8 cellular contexts compared by ENCODE assay signal in the genomic region with DNA sequence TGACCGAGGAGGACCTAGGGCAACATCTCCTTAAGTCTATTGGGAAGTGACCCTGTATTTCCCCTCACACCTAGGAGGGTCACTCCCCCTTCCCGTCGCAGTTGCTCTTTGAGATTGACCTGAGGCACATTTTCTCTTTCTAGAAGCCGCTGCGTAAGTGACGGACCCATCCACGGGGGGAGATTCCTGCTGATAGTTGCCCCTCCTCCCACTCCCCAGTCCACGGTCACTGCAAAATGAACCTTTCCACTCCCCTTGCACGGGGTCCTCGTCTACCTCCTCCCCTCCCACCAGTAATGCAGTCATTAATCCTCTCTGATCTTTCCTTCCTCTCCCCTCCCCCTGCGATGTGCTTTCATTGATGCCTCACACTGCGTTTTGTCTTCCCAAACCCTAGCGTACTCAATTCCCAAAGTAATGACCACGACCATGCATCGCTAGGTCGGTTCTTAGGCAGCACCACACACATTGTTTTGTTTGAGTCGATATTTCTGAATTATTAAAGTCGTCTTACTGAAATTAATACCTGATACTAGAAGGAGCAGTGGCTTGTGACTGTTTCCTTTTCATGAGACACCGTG. TPM values are rescaled to one million over a fixed set of nuclear protein-coding genes. Genes with fewer than 3 reads are reported as not detected.
DNase-seq lines count a peak whose midpoint lies in the region; ATAC-seq, FAIRE-seq and TF ChIP-seq lines count a peak whose summit lies in the region.

No MANE protein-coding gene starts in this region.

- H3K9me3 Mint-ChIP-seq in activated T-cell treated with anti-CD3 and anti-CD28 coated beads, Interleukin-2, amount 50 U/mL, for 72 hours: no peaks in the 10 kb centered on the region
- H3K9me3 Mint-ChIP-seq in neural crest cell: no peaks in the 10 kb centered on the region

- DNase-seq in BE2C (peak; percentile 57), NCI-H345 treated with DMSO at 0.1 percent for 48 hours (lab: John Stamatoyannopoulos, UW; ENCODE audit: unreplicated experiment) (peak; percentile 33), frontal cortex (ENCODE audit: low spot score in 2 of 2) (peak; percentile 10 to 22), neural crest cell (ENCODE audit: low read depth, low spot score) (peak; percentile 40)
- peak; percentile 23 to 39 for DNase-seq in activated T-cell treated with anti-CD3 and anti-CD28 coated beads, Interleukin-2, amount 50 U/mL, for 72 hours

- H3K4me3 Mint-ChIP-seq in activated T-cell treated with anti-CD3 and anti-CD28 coated beads, Interleukin-2, amount 50 U/mL, for 72 hours: peak overlapping the region; percentile 97 to 99
- peak overlapping the region; percentile 99 for H3K4me3 Mint-ChIP-seq in neural crest cell

- H3K4me1 ChIP-seq in BE2C (0 out of 2 replicates have a peak, but pooled peaks cover 3% of the 10 kb centered on the region), urinary bladder (ENCODE audit: insufficient read depth) (no peaks in the 10 kb centered on the region)

- no peaks in the 10 kb centered on the region; the same call in 1 of the 2 replicates for H3K36me3 ChIP-seq in BE2C
- H3K36me3 ChIP-seq in urinary bladder (ENCODE audit: insufficient read depth): no peaks in the 10 kb centered on the region

- H3K27ac Mint-ChIP-seq in activated T-cell treated with anti-CD3 and anti-CD28 coated beads, Interleukin-2, amount 50 U/mL, for 72 hours: peak overlapping the region; percentile 94
- H3K27ac Mint-ChIP-seq in neural crest cell (ENCODE audit: unreplicated experiment): peak overlapping the region; percentile 97

- peaks cover 43% of the 10 kb centered on the region for H3K4me1 Mint-ChIP-seq in activated T-cell treated with anti-CD3 and anti-CD28 coated beads, Interleukin-2, amount 50 U/mL, for 72 hours (ENCODE audit: low read depth)
- H3K4me1 Mint-ChIP-seq in neural crest cell: peaks cover 52% of the 10 kb centered on the region

- H3K27ac ChIP-seq in urinary bladder (ENCODE audit: low read depth): peak overlapping the region; percentile 98

- ATAC-seq in GM18873 (IDR thresholded peaks at IDR 0.05; ENCODE audit: low FRiP score, unreplicated experiment): peak; percentile 28
- peak; percentile 21 for ATAC-seq in HG03097 (IDR thresholded peaks at IDR 0.05; ENCODE audit: low FRiP score, unreplicated experiment)
- ATAC-seq in activated T-cell treated with anti-CD3 and anti-CD28 coated beads, Interleukin-2, amount 50 U/mL, for 72 hours (replicated peaks in 1 of 2): peak; percentile 24 to 41

- no peaks in the 10 kb centered on the region for H3K27me3 ChIP-seq in BE2C

- peak overlapping the region; percentile 93 for H3K4me3 ChIP-seq in BE2C (ENCODE audit: low read depth, low read length)
- H3K4me3 ChIP-seq in urinary bladder (ENCODE audit: low read depth, low read length): peak overlapping the region; percentile 81

- H3K27me3 Mint-ChIP-seq in activated T-cell treated with anti-CD3 and anti-CD28 coated beads, Interleukin-2, amount 50 U/mL, for 72 hours (ENCODE audit: low read depth): peaks cover 25% of the 10 kb centered on the region
- H3K27me3 Mint-ChIP-seq in neural crest cell (ENCODE audit: low read depth): no peaks in the 10 kb centered on the region

- no peak for FAIRE-seq in frontal cortex (lab: Jason Lieb, UNC)

- WGBS in urinary bladder: under 1% methylated on average over 19 of the region's 19 CpGs

- no peaks in the 10 kb centered on the region for H3K9me3 ChIP-seq in BE2C

- H3K36me3 Mint-ChIP-seq in activated T-cell treated with anti-CD3 and anti-CD28 coated beads, Interleukin-2, amount 50 U/mL, for 72 hours (ENCODE audit: insufficient read depth in 2 of 2): peaks cover 7 to 12% of the 10 kb centered on the region in 2 donors
- peaks cover 2% of the 10 kb centered on the region for H3K36me3 Mint-ChIP-seq in neural crest cell (ENCODE audit: low read depth)

- TF ChIP-seq CTCF in BE2C (IDR thresholded peaks at IDR 0.05; ENCODE audit: low read depth, low read length) (no peak), neural crest cell (conservative IDR thresholded peaks at IDR 0.05) (no peak)

RNA-seq across cellular contexts. Expression of gene ETNK1, which starts 0.8 kb away (rescaled TPM):
- 13.5 TPM for polyA plus RNA-seq in BE2C (2012; ENCODE audit: insufficient read depth, insufficient read length, low read depth)
- 10 to 100 TPM; 84.0 to 88.9 TPM for total RNA-seq in activated T-cell treated with anti-CD3 and anti-CD28 coated beads, Interleukin-2, amount 50 U/mL, for 72 hours
- total RNA-seq in frontal cortex (156 TPM), neural crest cell (105 and 117 TPM in 2 replicates), urinary bladder (84.3 TPM)
- polyA plus RNA-seq in urinary bladder: 10.3 TPM

Comparison
In these comparisons a context has a peak if more than half of its experiments do, and no peak if none do; other contexts are left out.
1. Peak in every context shown above with its lines: DNase-seq, ATAC-seq, H3K4me3 ChIP-seq and H3K27ac ChIP-seq.